ENCODE assay signal across 21 cellular contexts in the genomic region with DNA sequence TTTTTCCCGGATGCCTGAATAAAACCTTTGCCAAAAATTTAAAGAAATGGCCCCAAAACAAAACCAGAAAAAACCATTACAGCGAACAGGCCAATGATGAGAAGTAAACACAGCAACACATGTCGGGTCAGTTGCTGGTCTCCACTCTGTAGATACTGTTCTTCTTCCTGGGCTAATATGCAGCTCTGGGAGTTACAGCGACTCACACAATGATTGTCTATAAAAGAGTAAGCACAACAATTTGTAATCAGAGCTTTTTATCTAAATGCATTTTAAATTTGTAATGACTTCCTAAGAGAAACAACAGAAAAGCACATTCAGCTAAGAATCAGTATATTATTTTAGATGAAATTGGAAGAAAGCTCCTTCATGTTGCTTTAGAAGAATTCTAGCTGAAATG. TPM values are rescaled to one million over a fixed set of nuclear protein-coding genes. Genes with fewer than 3 reads are reported as not detected.
A peak's percentile ranks its signal among the peaks of the same experiment; 100 is the strongest.
DNase-seq lines count a peak whose midpoint lies in the region; ATAC-seq, FAIRE-seq and TF ChIP-seq lines count a peak whose summit lies in the region.
"Had no signal": no experiment of that assay in that cellular context is flagged by ENCODE, and none has a peak within 500 bp of the region (broad histone marks: within the 10 kb centered on the region; RNA-seq: fewer than 3 reads in every experiment).

No MANE protein-coding gene starts in this region.

- no peaks in the 10 kb centered on the region for H3K9me3 ChIP-seq in IMR-90 (ENCODE audit: control insufficient read depth, insufficient read depth, low read length)
- no peaks in the 10 kb centered on the region for H3K9me3 ChIP-seq in SK-N-SH
- H3K9me3 ChIP-seq in K562 (replicated peaks; ENCODE audit: control insufficient read depth, insufficient read depth, low read depth, low read length): no peaks in the 10 kb centered on the region
- no peaks in the 10 kb centered on the region for H3K9me3 ChIP-seq in upper lobe of right lung
- no peaks in the 10 kb centered on the region for H3K9me3 ChIP-seq in osteoblast (ENCODE audit: low read depth, low read length)
- H3K9me3 ChIP-seq: BLaER1, Caco-2 had no signal

- no peak overlapping the region for H3K9ac ChIP-seq in IMR-90 (ENCODE audit: low read depth, low read length)
- no peak overlapping the region for H3K9ac ChIP-seq in SK-N-SH
- H3K9ac ChIP-seq in K562 (ENCODE audit: insufficient read depth in 1 of 2, low read depth in 2 of 2, low read length in 2 of 2): no peak overlapping the region
- H3K9ac ChIP-seq: BLaER1 had no signal

- intact Hi-C loops in IMR-90 (cut with micrococcal nuclease): no loop called here
- intact Hi-C loops in K562 (cut with micrococcal nuclease): no loop called here
- intact Hi-C loops in upper lobe of right lung (cut with DNase I): no loop called here

- no peak overlapping the region for H2BK20ac ChIP-seq in IMR-90 (ENCODE audit: low read depth, low read length)

- POLR2A ChIA-PET in IMR-90 (lab: Charles Lee; ENCODE audit: unreplicated experiment): no interaction called here
- POLR2A ChIA-PET in SK-N-SH (lab: Yijun Ruan, JAX): interaction anchor here (0.7 kb wide), 2 partner anchors 51 to 1269 kb away, joined by 3 read pairs; a partner anchor contains a TSS
- POLR2A ChIA-PET in K562 (lab: Yijun Ruan, JAX): interaction anchor here (1.0 kb wide), 1 partner anchor 34 kb away, joined by 3 read pairs; no protein-coding TSS in a partner anchor

- H3K36me3 ChIP-seq in IMR-90 (ENCODE audit: control insufficient read depth, insufficient read depth, low read length) (no peaks in the 10 kb centered on the region), SK-N-SH (replicated peaks in 1 of 2; ENCODE audit: control insufficient read depth in 1 of 2, insufficient read depth in 2 of 2, low read length in 1 of 2) (no peaks in the 10 kb centered on the region), K562 (ENCODE audit: control insufficient read depth, insufficient read depth, low read length) (no peaks in the 10 kb centered on the region), upper lobe of right lung (no peaks in the 10 kb centered on the region), osteoblast (ENCODE audit: insufficient read depth, low read length) (no peaks in the 10 kb centered on the region)

- no peak overlapping the region for H2AK5ac ChIP-seq in IMR-90 (ENCODE audit: low read depth, low read length)

- H2BK120ac ChIP-seq in IMR-90 (ENCODE audit: low read depth, low read length): no peak overlapping the region

- 0 out of 2 replicates have a peak, but pooled peaks cover 2% of the 10 kb centered on the region for H3K9me1 ChIP-seq in IMR-90 (ENCODE audit: insufficient read depth, low read length)
- H3K9me1 ChIP-seq in K562 (ENCODE audit: control insufficient read depth, insufficient read depth, low read length): no peaks in the 10 kb centered on the region

- H3K27ac ChIP-seq in IMR-90 (ENCODE audit: insufficient read depth, low read length): no peak overlapping the region
- H3K27ac ChIP-seq in SK-N-SH (ENCODE audit: low read depth in 2 of 2, low read length in 1 of 2): peak overlapping the region; percentile 4 to 90; a peak in 2 of 4 replicates
- no peak overlapping the region for H3K27ac ChIP-seq in K562 (ENCODE audit: extremely low read depth, low read depth, low read length)
- H3K27ac ChIP-seq in upper lobe of right lung: no peak overlapping the region
- H3K27ac ChIP-seq in osteoblast (ENCODE audit: low read depth, low read length): no peak overlapping the region
- H3K27ac ChIP-seq: BLaER1, C4-2B had no signal

- H3K4me3 ChIP-seq in IMR-90 (ENCODE audit: insufficient read depth, low read depth, low read length) (no peak overlapping the region), SK-N-SH (ENCODE audit: low read depth in 2 of 2, low read length in 1 of 2) (no peak overlapping the region), K562 (no peak overlapping the region), upper lobe of right lung (no peak overlapping the region), osteoblast (ENCODE audit: insufficient read depth, low read length) (no peak overlapping the region)
- H3K4me3 ChIP-seq: BLaER1, GM12878, GM23338 had no signal

- H2AFZ ChIP-seq in IMR-90 (replicated peaks; ENCODE audit: low read length, poor library complexity): no peak overlapping the region
- H2AFZ ChIP-seq in SK-N-SH (ENCODE audit: low read depth): peak overlapping the region; percentile 55; the same call in 1 of the 2 replicates
- H2AFZ ChIP-seq in K562 (ENCODE audit: low read depth, low read length): no peak overlapping the region; the same call in 1 of the 2 replicates
- no peak overlapping the region for H2AFZ ChIP-seq in osteoblast (ENCODE audit: low read length)
- H2AFZ ChIP-seq: GM23338 had no signal

- TF ChIP-seq EP300 in SK-N-SH (IDR thresholded peaks at IDR 0.05; ENCODE audit: borderline replicate concordance in 1 of 2, low read depth in 1 of 2, low read length in 1 of 2) (peak in 1 of 2 experiments; percentile 74; a peak in 1 of 4 replicates), K562 (IDR thresholded peaks at IDR 0.05; ENCODE audit: low read length) (no peak)

- H3K4me2 ChIP-seq in IMR-90 (ENCODE audit: low read depth, low read length) (no peak overlapping the region), SK-N-SH (no peak overlapping the region), K562 (ENCODE audit: insufficient read depth, low read length) (no peak overlapping the region), osteoblast (ENCODE audit: insufficient read depth, low read length) (no peak overlapping the region)
- H3K4me2 ChIP-seq: BLaER1, GM23338 had no signal

- H3K56ac ChIP-seq in IMR-90 (ENCODE audit: extremely low read depth, insufficient read depth, low read length): no peak overlapping the region

- no peak overlapping the region for H4K8ac ChIP-seq in IMR-90 (ENCODE audit: low read depth in 2 of 2, low read length in 2 of 2)

- no peaks in the 10 kb centered on the region for H3K9me2 ChIP-seq in SK-N-SH

- H3K4me1 ChIP-seq in IMR-90 (ENCODE audit: control insufficient read depth, insufficient read depth, low read length) (0 out of 2 replicates have a peak, but pooled peaks cover 3% of the 10 kb centered on the region), SK-N-SH (ENCODE audit: control insufficient read depth in 1 of 2, insufficient read depth in 2 of 2, low read depth in 1 of 2, low read length in 1 of 2) (peaks cover 9 to 25% of the 10 kb centered on the region in 2 experiments; a peak in 3 of 4 replicates), K562 (replicated peaks in 1 of 2; ENCODE audit: control insufficient read depth in 2 of 2, insufficient read depth in 2 of 2, low read length in 2 of 2) (no peaks in the 10 kb centered on the region), upper lobe of right lung (no peaks in the 10 kb centered on the region), osteoblast (ENCODE audit: insufficient read depth, low read length) (peaks cover 11% of the 10 kb centered on the region)

- H4K20me1 ChIP-seq in IMR-90 (ENCODE audit: insufficient read depth, low read length): no peaks in the 10 kb centered on the region
- no peaks in the 10 kb centered on the region for H4K20me1 ChIP-seq in SK-N-SH (ENCODE audit: insufficient read depth)
- no peaks in the 10 kb centered on the region for H4K20me1 ChIP-seq in K562 (replicated peaks; ENCODE audit: control insufficient read depth, insufficient read depth, low read length)
- no peaks in the 10 kb centered on the region for H4K20me1 ChIP-seq in osteoblast (ENCODE audit: insufficient read depth, low read length)
- H4K20me1 ChIP-seq: BLaER1 had no signal

- H3F3A ChIP-seq in SK-N-SH (replicated peaks; ENCODE audit: insufficient read depth): peaks cover 8% of the 10 kb centered on the region

- H3K14ac ChIP-seq in IMR-90 (replicated peaks; ENCODE audit: low read depth, low read length): no peak overlapping the region

- H3K23ac ChIP-seq in IMR-90 (ENCODE audit: low read depth, low read length): no peak overlapping the region

- dilution Hi-C loops in IMR-90 (cut with HindIII; ENCODE audit: low sequenced_read_pairs, unreplicated experiment): no loop called here

- no peak for TF ChIP-seq CTCF in IMR-90 (conservative IDR thresholded peaks at IDR 0.05; ENCODE audit: low read depth, low read length)
- TF ChIP-seq CTCF in SK-N-SH (IDR thresholded peaks at IDR 0.05): no peak
- TF ChIP-seq CTCF in K562 (IDR thresholded peaks at IDR 0.05 in 2 of 3, conservative IDR thresholded peaks at IDR 0.05 in 1 of 3; ENCODE audit: insufficient read depth in 2 of 3, low read depth in 1 of 3, low read length in 3 of 3): no peak
- no peak for TF ChIP-seq CTCF in upper lobe of right lung (IDR thresholded peaks at IDR 0.05)
- no peak for TF ChIP-seq CTCF in osteoblast (IDR thresholded peaks at IDR 0.05; ENCODE audit: extremely low read depth, low read depth, low read length)

- no TSS peak for BruUV-seq in IMR-90 (replicated peaks; lab: Mats Ljungman, UMichigan)
- BruUV-seq in K562 (replicated peaks; lab: Mats Ljungman, UMichigan): no TSS peak

- H3K18ac ChIP-seq in IMR-90 (ENCODE audit: low read depth, low read length): no peak overlapping the region

- CTCF ChIA-PET in IMR-90 (lab: Yijun Ruan, JAX): interaction anchor here (0.9 kb wide), 1 partner anchor 14 kb away, joined by 4 read pairs; no protein-coding TSS in a partner anchor
- CTCF ChIA-PET in SK-N-SH (lab: Yijun Ruan, JAX): interaction anchor here (2.0 kb wide), 1 partner anchor 16 kb away, joined by 10 read pairs; no protein-coding TSS in a partner anchor
- CTCF ChIA-PET in K562 (lab: Yijun Ruan, JAX; ENCODE audit: low intra/inter-chr PET ratio): no interaction called here

- H2AK9ac ChIP-seq in IMR-90 (replicated peaks; ENCODE audit: low read depth, low read length, poor library complexity): no peak overlapping the region

- no CpG with 5 or more reads among the region's 4 CpGs for WGBS in IMR-90 (ENCODE audit: extremely low coverage in 2 of 2, insufficient read length in 1 of 2), 2 experiments
- whole genome bisulfite sequencing in SK-N-SH (ENCODE audit: low lambda C conversion rate): 44% methylated on average over 4 of the region's 4 CpGs
- WGBS in K562 (ENCODE audit: insufficient coverage, low coverage, missing lambda C conversion rate): 1% methylated on average over 4 of the region's 4 CpGs

- H3K27me3 ChIP-seq in IMR-90 (ENCODE audit: control insufficient read depth, insufficient read depth, low read length) (no peaks in the 10 kb centered on the region), SK-N-SH (ENCODE audit: insufficient read depth) (no peaks in the 10 kb centered on the region), K562 (ENCODE audit: control insufficient read depth in 2 of 2, insufficient read depth in 2 of 2, low read length in 2 of 2) (peaks cover 0 to 5% of the 10 kb centered on the region in 2 experiments; a peak in 2 of 5 replicates), upper lobe of right lung (no peaks in the 10 kb centered on the region), osteoblast (ENCODE audit: insufficient read depth, low read length) (no peaks in the 10 kb centered on the region)
- H3K27me3 ChIP-seq: BLaER1 had no signal

- H2BK15ac ChIP-seq in IMR-90 (ENCODE audit: low read depth, low read length): no peak overlapping the region

- DNase-seq in IMR-90 (peak; percentile 21), SK-N-SH (peak; percentile 70), K562 (ENCODE audit: extremely low read depth in 1 of 4, low spot score in 3 of 4) (no peak), left kidney (ENCODE audit: low read depth, low spot score) (peak; percentile 15), NCI-H748 treated with DMSO at 0.1 percent for 48 hours (lab: John Stamatoyannopoulos, UW) (no peak), upper lobe of right lung (no peak), osteoblast (ENCODE audit: insufficient read length, low spot score, missing footprints) (no peak)
- DNase-seq: Caco-2; CD4-positive, CD25-positive, alpha-beta regulatory T cell; CD8-positive, alpha-beta T cell; DMS153; DND-41; H9 had no signal

- TF ChIP-seq POLR2A in IMR-90 (IDR thresholded peaks at IDR 0.05; ENCODE audit: low read depth, low read length): no peak
- TF ChIP-seq POLR2A in K562 (conservative IDR thresholded peaks at IDR 0.05): no peak

- no peak for TF ChIP-seq RAD21 in IMR-90 (IDR thresholded peaks at IDR 0.05; ENCODE audit: low read length)
- TF ChIP-seq RAD21 in SK-N-SH (IDR thresholded peaks at IDR 0.05; ENCODE audit: low read length): no peak; the same call in 1 of the 2 replicates
- TF ChIP-seq RAD21 in K562 (CRISPR knock-in tag; conservative IDR thresholded peaks at IDR 0.05 in 1 of 2, IDR thresholded peaks at IDR 0.05 in 1 of 2): no peak

- H4K5ac ChIP-seq in IMR-90 (ENCODE audit: low read depth, low read length): no peak overlapping the region

- no peak overlapping the region for H4K91ac ChIP-seq in IMR-90 (ENCODE audit: insufficient read depth, low read depth, low read length)

- peak; percentile 67 for FAIRE-seq in K562 (lab: Jason Lieb, UNC)
- FAIRE-seq: GM12878, GM18507 had no signal

- in situ Hi-C loops in IMR-90 (cut with MboI; ENCODE audit: low sequenced_read_pairs) (no loop called here), K562 (cut with MboI) (no loop called here)

- H2BK5ac ChIP-seq in IMR-90 (ENCODE audit: low read depth, low read length, poor library complexity, severe bottlenecking): no peak overlapping the region

- H3K79me2 ChIP-seq in SK-N-SH (ENCODE audit: insufficient read depth): no peaks in the 10 kb centered on the region
- H3K79me2 ChIP-seq in K562 (ENCODE audit: control insufficient read depth, insufficient read depth, low read length): no peaks in the 10 kb centered on the region
- no peaks in the 10 kb centered on the region for H3K79me2 ChIP-seq in osteoblast (ENCODE audit: insufficient read depth, low read length)

- H3K4ac ChIP-seq in IMR-90 (ENCODE audit: low read depth, low read length): no peak overlapping the region

- H3K79me1 ChIP-seq in IMR-90 (ENCODE audit: low read depth in 1 of 2, low read length in 2 of 2): no peaks in the 10 kb centered on the region

- ATAC-seq in IMR-90 (ENCODE audit: low read depth) (no peak), K562 (peak; percentile 57; the same call in 2 of the 3 replicates), upper lobe of right lung (no peak), GM18502 (IDR thresholded peaks at IDR 0.05; ENCODE audit: poor library complexity, unreplicated experiment) (no peak)
- ATAC-seq: CD8-positive, alpha-beta T cell; GM12878; GM23338; HCT116 had no signal

RNA-seq across cellular contexts. Expression of a gene that starts 40.3 kb away (rescaled TPM):
- total RNA-seq in IMR-90 (2012; rRNA removed) (3.4 and 4.4 TPM in 2 replicates), K562 (2014; rRNA removed) (0.04 TPM in 1 of 2 replicates, not detected in the other), K562 (2014; rRNA removed; fragmentation: Illumina TruSeq; extraction: Trizol) (0.10 and 0.18 TPM in 2 replicates), K562 (2015; rRNA removed; fragmentation: Illumina TruSeq; extraction: Trizol) (0.08 and 0.11 TPM in 2 replicates), K562 (2021) (0.11 TPM in 2 replicates), upper lobe of right lung (6.3 TPM), osteoblast (3.5 and 4.3 TPM in 2 replicates)
- polyA plus RNA-seq in IMR-90 (2012; rRNA removed) (2.3 and 2.6 TPM in 2 replicates), SK-N-SH (2012; rRNA removed) (3.5 and 7.8 TPM in 2 replicates), K562 (2011; rRNA removed) (0.40 and 0.49 TPM in 2 replicates), K562 (2014; fragmentation: Illumina TruSeq; extraction: Trizol) (0.06 and 0.10 TPM in 2 replicates), K562 (2014; fragmentation: Nextera tagmentation; extraction: Ambion mirVana) (under 1 TPM; 0.04 to 0.11 TPM), K562 (2014; rRNA removed) (0.04 and 0.36 TPM in 2 replicates)
- polyA plus RNA-seq in IMR-90 (2012; cell fraction: cytosol; rRNA removed): 0.80 and 0.90 TPM in 2 replicates
- 0.59 and 4.3 TPM in 2 replicates for polyA plus RNA-seq in IMR-90 (2012; cell fraction: nucleus; rRNA removed; ENCODE audit: low replicate concordance)
- 5.6 and 5.7 TPM in 2 replicates for polyA plus RNA-seq in SK-N-SH (2012; cell fraction: cytosol; rRNA removed)
- 2.6 and 5.9 TPM in 2 replicates for polyA plus RNA-seq in SK-N-SH (2012; cell fraction: nucleus; rRNA removed)
- total RNA-seq in K562 (2011; cell fraction: chromatin; rRNA removed; ENCODE audit: low replicate concordance): 0.37 and 0.76 TPM in 2 replicates
- 0.17 and 0.39 TPM in 2 replicates for total RNA-seq in K562 (2011; cell fraction: nucleolus; rRNA removed)
- 0.37 and 0.84 TPM in 2 replicates for total RNA-seq in K562 (2011; cell fraction: nucleoplasm; rRNA removed)
- polyA plus RNA-seq in K562 (2011; cell fraction: cytosol; rRNA removed): 0.07 and 0.16 TPM in 2 replicates
- 0.24 and 0.46 TPM in 2 replicates for polyA plus RNA-seq in K562 (2011; cell fraction: nucleus; rRNA removed)
- polyA plus RNA-seq in K562 (2012): 0.12 and 0.49 TPM in 2 replicates
- polyA minus RNA-seq in K562 (2011; rRNA and poly(A)+ RNA removed): 0.28 and 0.33 TPM in 2 replicates
- polyA minus RNA-seq in K562 (2011; cell fraction: cytosol; rRNA and poly(A)+ RNA removed): not detected in 2 replicates
- 0.13 and 0.78 TPM in 2 replicates for polyA minus RNA-seq in K562 (2011; cell fraction: nucleus; rRNA and poly(A)+ RNA removed)
- total RNA-seq: A673 had no signal

RNA-seq across cellular contexts. Expression of a gene that starts 51.0 kb away (rescaled TPM):
- 9.9 and 18.6 TPM in 2 replicates for total RNA-seq in IMR-90 (2012; rRNA removed)
- polyA plus RNA-seq in IMR-90 (2012; rRNA removed): 8.0 and 11.4 TPM in 2 replicates
- polyA plus RNA-seq in IMR-90 (2012; cell fraction: cytosol; rRNA removed): 4.2 and 6.1 TPM in 2 replicates
- polyA plus RNA-seq in IMR-90 (2012; cell fraction: nucleus; rRNA removed; ENCODE audit: low replicate concordance): 7.5 and 9.6 TPM in 2 replicates
- polyA plus RNA-seq in SK-N-SH (2012; rRNA removed): 14.7 and 19.5 TPM in 2 replicates
- 20.5 and 24.7 TPM in 2 replicates for polyA plus RNA-seq in SK-N-SH (2012; cell fraction: cytosol; rRNA removed)
- polyA plus RNA-seq in SK-N-SH (2012; cell fraction: nucleus; rRNA removed): 15.7 and 21.6 TPM in 2 replicates
- 9.2 and 17.7 TPM in 2 replicates for total RNA-seq in K562 (2011; cell fraction: chromatin; rRNA removed; ENCODE audit: low replicate concordance)
- 7.5 and 8.5 TPM in 2 replicates for total RNA-seq in K562 (2011; cell fraction: nucleolus; rRNA removed)
- total RNA-seq in K562 (2011; cell fraction: nucleoplasm; rRNA removed): 12.6 and 16.1 TPM in 2 replicates
- 14.0 and 21.8 TPM in 2 replicates for total RNA-seq in K562 (2014; rRNA removed)
- 20.6 and 23.5 TPM in 2 replicates for total RNA-seq in K562 (2014; rRNA removed; fragmentation: Illumina TruSeq; extraction: Trizol)
- 20.0 and 20.4 TPM in 2 replicates for total RNA-seq in K562 (2015; rRNA removed; fragmentation: Illumina TruSeq; extraction: Trizol)
- 15.3 and 20.3 TPM in 2 replicates for total RNA-seq in K562 (2021)
- polyA plus RNA-seq in K562 (2011; rRNA removed): 12.6 and 18.1 TPM in 2 replicates
- polyA plus RNA-seq in K562 (2011; cell fraction: cytosol; rRNA removed): 4.9 and 8.2 TPM in 2 replicates
- polyA plus RNA-seq in K562 (2011; cell fraction: nucleus; rRNA removed): 8.8 TPM in 2 replicates
- 17.9 and 21.3 TPM in 2 replicates for polyA plus RNA-seq in K562 (2012)
- 14.2 and 16.9 TPM in 2 replicates for polyA plus RNA-seq in K562 (2014; fragmentation: Illumina TruSeq; extraction: Trizol)
- 10 to 100 TPM in 1 of 2 experiments, 1 to 10 TPM in 1; 7.7 to 11.0 TPM for polyA plus RNA-seq in K562 (2014; fragmentation: Nextera tagmentation; extraction: Ambion mirVana)
- polyA plus RNA-seq in K562 (2014; rRNA removed): 20.2 and 21.3 TPM in 2 replicates
- 20.1 and 22.1 TPM in 2 replicates for polyA minus RNA-seq in K562 (2011; rRNA and poly(A)+ RNA removed)
- polyA minus RNA-seq in K562 (2011; cell fraction: cytosol; rRNA and poly(A)+ RNA removed): 8.8 and 9.4 TPM in 2 replicates
- 10.8 and 18.3 TPM in 2 replicates for polyA minus RNA-seq in K562 (2011; cell fraction: nucleus; rRNA and poly(A)+ RNA removed)
- total RNA-seq in upper lobe of right lung: 20.0 TPM
- total RNA-seq in osteoblast: 29.7 and 33.0 TPM in 2 replicates

Comparison
In these comparisons a context has a peak if more than half of its experiments do, and no peak if none do; other contexts are left out.
1. DNase-seq: peak in IMR-90 (single experiment), SK-N-SH (single experiment) and left kidney (single experiment); none in K562 (0 of 4), NCI-H748 treated with DMSO at 0.1 percent for 48 hours (single experiment), upper lobe of right lung (single experiment) and osteoblast (single experiment).
2. H3K27ac ChIP-seq: peak in SK-N-SH (2 of 2); none in IMR-90 (single experiment), K562 (single experiment), upper lobe of right lung (single experiment) and osteoblast (single experiment).